ENCODE assay signal across 10 cellular contexts in the genomic region with DNA sequence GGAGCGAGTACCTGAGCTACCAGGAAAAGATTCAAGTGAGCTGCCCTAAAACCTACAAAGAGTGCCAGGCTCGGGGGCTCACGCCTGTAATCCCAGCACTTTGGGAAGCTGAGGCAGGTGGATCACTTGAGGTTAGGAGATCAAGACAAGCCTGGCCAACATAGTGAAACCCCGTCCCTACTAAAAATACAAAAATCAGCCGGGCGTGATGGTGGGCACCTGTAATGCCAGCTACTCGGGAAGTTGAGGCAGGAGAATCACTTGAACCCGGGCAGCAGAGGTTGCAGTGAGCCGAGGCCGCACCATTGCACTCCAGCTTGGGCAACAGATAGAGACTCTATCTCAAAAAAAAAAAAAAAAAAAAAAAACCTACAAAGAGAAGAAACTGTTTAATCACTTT. TPM values are rescaled to one million over a fixed set of nuclear protein-coding genes. Genes with fewer than 3 reads are reported as not detected.
DNase-seq lines count a peak whose midpoint lies in the region; ATAC-seq and TF ChIP-seq lines count a peak whose summit lies in the region.
"Not testable (repeated sequence)": the region's sequence is repeated elsewhere in the genome, so short reads cannot be mapped to it uniquely, and the experiment has no call there.
"Had no signal": no experiment of that assay in that cellular context is flagged by ENCODE, and none has a peak within 500 bp of the region (broad histone marks: within the 10 kb centered on the region; RNA-seq: fewer than 3 reads in every experiment).

No MANE protein-coding gene starts in this region.

- ATAC-seq in WTC11: not testable (repeated sequence)

- not testable (repeated sequence) for H2AFZ ChIP-seq in Karpas-422 (ENCODE audit: low read length)

- H3K36me3 Mint-ChIP-seq in CD4-positive, alpha-beta memory T cell: peaks cover 14 to 16% of the 10 kb centered on the region in 2 donors
- H3K36me3 Mint-ChIP-seq in WTC11: peaks cover 22% of the 10 kb centered on the region

- not testable (repeated sequence) for TF ChIP-seq EP300 in esophagus muscularis mucosa (IDR thresholded peaks at IDR 0.05); transverse colon (IDR thresholded peaks at IDR 0.05; ENCODE audit: low read depth)

- not testable (repeated sequence) for TF ChIP-seq POLR2A in esophagus muscularis mucosa (IDR thresholded peaks at IDR 0.05; ENCODE audit: low read depth); transverse colon (IDR thresholded peaks at IDR 0.05)

- DNase-seq in CD4-positive, alpha-beta memory T cell; Karpas-422; WTC11 (ENCODE audit: low spot score); transverse colon: not testable (repeated sequence)
- DNase-seq in esophagus muscularis mucosa (ENCODE audit: extremely low spot score): peak; percentile 81

- intact Hi-C loops in CD4-positive, alpha-beta memory T cell (cut with micrococcal nuclease); esophagus muscularis mucosa (cut with DNase I); transverse colon (cut with DNase I; ENCODE audit: low total_unique reads): not testable (repeated sequence)

- peak overlapping the region; percentile 99 for H3K4me2 ChIP-seq in Karpas-422 (ENCODE audit: low read depth, low read length, poor library complexity, severe bottlenecking)

- not testable (repeated sequence) for H3K27me3 Mint-ChIP-seq in CD4-positive, alpha-beta memory T cell; WTC11 (ENCODE audit: low read depth)

- H3K9me3 ChIP-seq in CD4-positive, alpha-beta memory T cell (ENCODE audit: control insufficient read depth in 1 of 2, low read length in 2 of 2); Karpas-422 (ENCODE audit: low read length); esophagus muscularis mucosa; neutrophil; transverse colon: not testable (repeated sequence)

- peaks cover 61% of the 10 kb centered on the region for H3K79me2 ChIP-seq in Karpas-422 (ENCODE audit: low read length)

- H3K27ac ChIP-seq in CD4-positive, alpha-beta memory T cell (ENCODE audit: low read depth, low read length): peak overlapping the region; percentile 99
- H3K27ac ChIP-seq in Karpas-422 (ENCODE audit: low read length) (0 out of 2 replicates have a peak overlapping the region, but pooled peaks have one; percentile 25), esophagus muscularis mucosa (replicated peaks in 1 of 4) (peak overlapping the region; percentile 96 to 100 (median 99)), neutrophil (peak overlapping the region; percentile 93), transverse colon (peak overlapping the region in 3 of 4 donors; percentile 98 to 99 (median 98))

- TF ChIP-seq CTCF in WTC11 (IDR thresholded peaks at IDR 0.05); esophagus muscularis mucosa (IDR thresholded peaks at IDR 0.05); neutrophil (IDR thresholded peaks at IDR 0.05); transverse colon (IDR thresholded peaks at IDR 0.05): not testable (repeated sequence)

- WGBS in esophagus muscularis mucosa: 89% methylated on average over 10 of the region's 10 CpGs
- WGBS in transverse colon (ENCODE audit: low coverage in 1 of 2), 2 donors: 84 to 85% methylated on average over 7 to 10 of the region's 10 CpGs

- in situ Hi-C loops in transverse colon (cut with MboI; ENCODE audit: low pct_ligation_motif_present in 1 of 4, low pct_unique_long_range_greater_than_20kb in 1 of 4, low sequenced_read_pairs in 3 of 4): not testable (repeated sequence)

- H3K9me3 Mint-ChIP-seq in CD4-positive, alpha-beta memory T cell; WTC11: not testable (repeated sequence)

- not testable (repeated sequence) for H3K9me2 ChIP-seq in Karpas-422 (replicated peaks; ENCODE audit: insufficient read depth, low read length)

- peak overlapping the region; percentile 99 for H3K9ac ChIP-seq in Karpas-422 (ENCODE audit: low read length)

- peak overlapping the region in 5 of 8 donors; percentile 12 to 93 (median 38) for H3K4me3 Mint-ChIP-seq in CD4-positive, alpha-beta memory T cell
- H3K4me3 Mint-ChIP-seq in WTC11: peak overlapping the region; percentile 12; the same call in 1 of the 2 replicates

- H3K36me3 ChIP-seq in CD4-positive, alpha-beta memory T cell (ENCODE audit: insufficient read depth, low read length); neutrophil; transverse colon: not testable (repeated sequence)
- H3K36me3 ChIP-seq in Karpas-422 (ENCODE audit: insufficient read depth, low read length) (peaks cover 29% of the 10 kb centered on the region), esophagus muscularis mucosa (peaks cover 0 to 26% (median 16%) of the 10 kb centered on the region in 4 donors)

- peak overlapping the region in 6 of 7 donors; percentile 84 to 100 (median 99) for H3K27ac Mint-ChIP-seq in CD4-positive, alpha-beta memory T cell
- not testable (repeated sequence) for H3K27ac Mint-ChIP-seq in WTC11

- peaks cover 12 to 19% (median 16%) of the 10 kb centered on the region in 4 donors for H3K4me1 Mint-ChIP-seq in CD4-positive, alpha-beta memory T cell
- peaks cover 17% of the 10 kb centered on the region for H3K4me1 Mint-ChIP-seq in WTC11

- peaks cover 22% of the 10 kb centered on the region for H3K4me1 ChIP-seq in CD4-positive, alpha-beta memory T cell (ENCODE audit: insufficient read depth, low read length)
- H3K4me1 ChIP-seq in Karpas-422 (ENCODE audit: low read length) (peaks cover 23% of the 10 kb centered on the region), esophagus muscularis mucosa (peaks cover 4 to 18% (median 16%) of the 10 kb centered on the region in 4 donors), neutrophil (ENCODE audit: control insufficient read depth in 1 of 2, insufficient read depth in 1 of 2, low read depth in 1 of 2, low read length in 1 of 2) (peaks cover 25 to 30% of the 10 kb centered on the region in 2 experiments), transverse colon (peaks cover 0 to 15% (median 4%) of the 10 kb centered on the region in 4 donors)

- POLR2A ChIA-PET in CD4-positive, alpha-beta memory T cell (lab: Charles Lee; ENCODE audit: partially characterized antibody): interaction anchor here (1.1 to 3.9 kb wide), 9 partner anchors 9 to 346 kb away, joined by 5 to 55 read pairs (median 7); partner anchors contain the start of genes APH1A and RPRD2
- POLR2A ChIA-PET in WTC11 (lab: Charles Lee): interaction anchor here (0.6 to 0.7 kb wide), 3 partner anchors 367 to 1532 kb away, joined by 5 read pairs; no protein-coding TSS in a partner anchor

- CTCF ChIA-PET in CD4-positive, alpha-beta memory T cell (lab: Charles Lee; ENCODE audit: partially characterized antibody): interaction anchor here (1.0 to 1.6 kb wide), 4 partner anchors 19 to 46 kb away, joined by 4 to 5 read pairs (median 4); no protein-coding TSS in a partner anchor
- CTCF ChIA-PET in WTC11 (lab: Charles Lee): interaction anchor here (0.6 to 1.4 kb wide), 6 partner anchors 9 to 326 kb away, joined by 3 to 6 read pairs (median 4); no protein-coding TSS in a partner anchor

- not testable (repeated sequence) for H3K27me3 ChIP-seq in CD4-positive, alpha-beta memory T cell (ENCODE audit: insufficient read depth, low read length); Karpas-422 (ENCODE audit: low read length); esophagus muscularis mucosa; neutrophil; transverse colon

- not testable (repeated sequence) for H3K4me3 ChIP-seq in CD4-positive, alpha-beta memory T cell (ENCODE audit: low read length in 2 of 2); esophagus muscularis mucosa; neutrophil (ENCODE audit: low read depth in 1 of 2, low read length in 1 of 2); transverse colon
- peak overlapping the region; percentile 98 for H3K4me3 ChIP-seq in Karpas-422 (ENCODE audit: low read length)

- not testable (repeated sequence) for H4K20me1 ChIP-seq in Karpas-422 (ENCODE audit: insufficient read depth, low read depth, low read length)

RNA-seq across cellular contexts. Expression of gene ANP32E, which starts 3.0 kb away (rescaled TPM):
- 10 to 100 TPM; 53.4 to 57.9 TPM for total RNA-seq in CD4-positive, alpha-beta memory T cell
- polyA plus RNA-seq in CD4-positive, alpha-beta memory T cell: 10 to 100 TPM; 65.6 to 66.5 TPM
- 43.2 and 77.4 TPM in 2 replicates for total RNA-seq in Karpas-422 (2014; rRNA removed; shearing (Covaris generic); ENCODE audit: low replicate concordance)
- total RNA-seq in WTC11 (2021): 101 to 119 TPM (median 104 TPM) in 3 replicates
- total RNA-seq in esophagus muscularis mucosa: 10 to 100 TPM; 15.6 to 20.3 (median 18.6) TPM
- 10 to 100 TPM in 2 of 4 donors, 1 to 10 TPM in 2; 6.6 to 20.8 (median 10.8) TPM for total RNA-seq in transverse colon

RNA-seq across cellular contexts. Expression of gene CA14, which starts 24.7 kb away (rescaled TPM):
- total RNA-seq in CD4-positive, alpha-beta memory T cell: not detected
- under 1 TPM in 1 of 2 donors, not detected in 1; 0.40 TPM for polyA plus RNA-seq in CD4-positive, alpha-beta memory T cell
- total RNA-seq in Karpas-422 (2014; rRNA removed; shearing (Covaris generic); ENCODE audit: low replicate concordance): 0.22 and 0.45 TPM in 2 replicates
- 35.3 to 46.9 TPM (median 45.0 TPM) in 3 replicates for total RNA-seq in WTC11 (2021)
- total RNA-seq in esophagus muscularis mucosa: 1 to 10 TPM in 1 of 4 donors, under 1 TPM in 2, not detected in 1; 0.33 to 1.0 (median 0.42) TPM
- 1 to 10 TPM in 1 of 4 donors, under 1 TPM in 2, not detected in 1; 0.27 to 1.1 (median 0.48) TPM for total RNA-seq in transverse colon
- total RNA-seq: esophagus squamous epithelium, natural killer cell, NCI-H460, pulmonary artery endothelial cell had no signal

RNA-seq across cellular contexts. Expression of gene APH1A, which starts 35.9 kb away (rescaled TPM):
- total RNA-seq in CD4-positive, alpha-beta memory T cell: 100 to 1,000 TPM; 118 to 120 TPM
- 10 to 100 TPM; 45.1 to 72.0 TPM for polyA plus RNA-seq in CD4-positive, alpha-beta memory T cell
- 122 and 130 TPM in 2 replicates for total RNA-seq in Karpas-422 (2014; rRNA removed; shearing (Covaris generic); ENCODE audit: low replicate concordance)
- total RNA-seq in WTC11 (2021) (110 to 120 TPM (median 113 TPM) in 3 replicates), esophagus muscularis mucosa (10 to 100 TPM; 36.1 to 63.5 (median 49.7) TPM), transverse colon (100 to 1,000 TPM in 3 of 4 donors, 10 to 100 TPM in 1; 86.8 to 162 (median 113) TPM)

RNA-seq across cellular contexts. Expression of gene C1orf54, which starts 39.7 kb away (rescaled TPM):
- 1 to 10 TPM; 2.5 to 3.4 TPM for total RNA-seq in CD4-positive, alpha-beta memory T cell
- polyA plus RNA-seq in CD4-positive, alpha-beta memory T cell: 1 to 10 TPM; 5.3 to 7.4 TPM
- 5.1 and 21.2 TPM in 2 replicates for total RNA-seq in Karpas-422 (2014; rRNA removed; shearing (Covaris generic); ENCODE audit: low replicate concordance)
- total RNA-seq in WTC11 (2021) (10.3 to 19.0 TPM (median 18.0 TPM) in 3 replicates), esophagus muscularis mucosa (10 to 100 TPM; 15.2 to 36.1 (median 18.0) TPM), transverse colon (10 to 100 TPM in 1 of 4 donors, 1 to 10 TPM in 2, not detected in 1; 4.4 to 11.1 (median 4.8) TPM)
- total RNA-seq: NCI-H460 had no signal

RNA-seq across cellular contexts. Expression of gene CIART, which starts 49.4 kb away (rescaled TPM):
- total RNA-seq in CD4-positive, alpha-beta memory T cell: under 1 TPM; 0.67 to 0.94 TPM
- polyA plus RNA-seq in CD4-positive, alpha-beta memory T cell: 1 to 10 TPM in 1 of 2 donors, under 1 TPM in 1; 0.36 to 2.6 TPM
- total RNA-seq in Karpas-422 (2014; rRNA removed; shearing (Covaris generic); ENCODE audit: low replicate concordance): 4.1 and 4.9 TPM in 2 replicates
- total RNA-seq in WTC11 (2021) (7.8 to 10.5 TPM (median 8.1 TPM) in 3 replicates), esophagus muscularis mucosa (10 to 100 TPM; 13.7 to 26.0 (median 14.2) TPM), transverse colon (1 to 10 TPM in 3 of 4 donors, under 1 TPM in 1; 0.60 to 4.5 (median 1.5) TPM)

Comparison
In these comparisons a context has a peak if more than half of its experiments do, and no peak if none do; other contexts are left out.
1. H3K27ac ChIP-seq: peak in every context shown above with its lines; median percentile 99 in CD4-positive, alpha-beta memory T cell; 99 in esophagus muscularis mucosa; 98 in transverse colon; 93 in neutrophil; 25 in Karpas-422.
2. RNA of gene CA14, which starts 24.7 kb away (total RNA-seq): 35.3 to 46.9 TPM in WTC11; 0.27 to 1.1 TPM in transverse colon, 0.22 to 0.45 TPM in Karpas-422, 0.33 to 1.0 TPM in esophagus muscularis mucosa and not detected in CD4-positive, alpha-beta memory T cell; every median in the first group is over 10 times any median in the second.